In genomic region chr11:58788355-58789023, GRCh38 we compare ENCODE assay signal across 1 cellular context.
TF ChIP-seq lines count a peak whose summit lies in the region.

No MANE protein-coding gene starts in this region.

TF ChIP-seq in HCT116, 20 proteins besides CTCF, POLR2A, EP300 and RAD21:
- TF ChIP-seq, protein P1, sequence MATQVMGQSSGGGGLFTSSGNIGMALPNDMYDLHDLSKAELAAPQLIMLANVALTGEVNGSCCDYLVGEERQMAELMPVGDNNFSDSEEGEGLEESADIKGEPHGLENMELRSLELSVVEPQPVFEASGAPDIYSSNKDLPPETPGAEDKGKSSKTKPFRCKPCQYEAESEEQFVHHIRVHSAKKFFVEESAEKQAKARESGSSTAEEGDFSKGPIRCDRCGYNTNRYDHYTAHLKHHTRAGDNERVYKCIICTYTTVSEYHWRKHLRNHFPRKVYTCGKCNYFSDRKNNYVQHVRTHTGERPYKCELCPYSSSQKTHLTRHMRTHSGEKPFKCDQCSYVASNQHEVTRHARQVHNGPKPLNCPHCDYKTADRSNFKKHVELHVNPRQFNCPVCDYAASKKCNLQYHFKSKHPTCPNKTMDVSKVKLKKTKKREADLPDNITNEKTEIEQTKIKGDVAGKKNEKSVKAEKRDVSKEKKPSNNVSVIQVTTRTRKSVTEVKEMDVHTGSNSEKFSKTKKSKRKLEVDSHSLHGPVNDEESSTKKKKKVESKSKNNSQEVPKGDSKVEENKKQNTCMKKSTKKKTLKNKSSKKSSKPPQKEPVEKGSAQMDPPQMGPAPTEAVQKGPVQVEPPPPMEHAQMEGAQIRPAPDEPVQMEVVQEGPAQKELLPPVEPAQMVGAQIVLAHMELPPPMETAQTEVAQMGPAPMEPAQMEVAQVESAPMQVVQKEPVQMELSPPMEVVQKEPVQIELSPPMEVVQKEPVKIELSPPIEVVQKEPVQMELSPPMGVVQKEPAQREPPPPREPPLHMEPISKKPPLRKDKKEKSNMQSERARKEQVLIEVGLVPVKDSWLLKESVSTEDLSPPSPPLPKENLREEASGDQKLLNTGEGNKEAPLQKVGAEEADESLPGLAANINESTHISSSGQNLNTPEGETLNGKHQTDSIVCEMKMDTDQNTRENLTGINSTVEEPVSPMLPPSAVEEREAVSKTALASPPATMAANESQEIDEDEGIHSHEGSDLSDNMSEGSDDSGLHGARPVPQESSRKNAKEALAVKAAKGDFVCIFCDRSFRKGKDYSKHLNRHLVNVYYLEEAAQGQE (IDR thresholded peaks at IDR 0.05; ENCODE audit: low read depth): no peak
- TF ChIP-seq ELF1 (IDR thresholded peaks at IDR 0.05; ENCODE audit: borderline replicate concordance, low read depth) (no peak), JUND (IDR thresholded peaks at IDR 0.05) (no peak), SIN3A (IDR thresholded peaks at IDR 0.05; ENCODE audit: low read depth) (no peak), EGR1 (IDR thresholded peaks at IDR 0.05; ENCODE audit: low read depth) (no peak), FOSL1 (IDR thresholded peaks at IDR 0.05; ENCODE audit: low read depth) (no peak), CEBPB (IDR thresholded peaks at IDR 0.05; ENCODE audit: low read depth) (no peak), SRF (IDR thresholded peaks at IDR 0.05; ENCODE audit: low read depth) (no peak), ZNF274 (IDR thresholded peaks at IDR 0.05; ENCODE audit: low read depth, low read length) (no peak), ATF3 (IDR thresholded peaks at IDR 0.05) (no peak), YY1 (IDR thresholded peaks at IDR 0.05; ENCODE audit: extremely low read depth, insufficient replicate concordance, low read depth, low read length) (no peak), POLR2AphosphoS5 (IDR thresholded peaks at IDR 0.05; ENCODE audit: low read depth, low read length) (no peak), EZH2phosphoT487 (IDR thresholded peaks at IDR 0.05; ENCODE audit: borderline replicate concordance) (no peak), TCF7L2 (IDR thresholded peaks at IDR 0.05; ENCODE audit: borderline replicate concordance, extremely low read depth, insufficient read depth, insufficient read length) (no peak), SP1 (IDR thresholded peaks at IDR 0.05; ENCODE audit: low read depth) (no peak), ZFX (IDR thresholded peaks at IDR 0.05) (no peak), EZH2 (IDR thresholded peaks at IDR 0.05) (no peak), CBX3 (IDR thresholded peaks at IDR 0.05; ENCODE audit: low read depth) (no peak)
- TF ChIP-seq, protein P2, sequence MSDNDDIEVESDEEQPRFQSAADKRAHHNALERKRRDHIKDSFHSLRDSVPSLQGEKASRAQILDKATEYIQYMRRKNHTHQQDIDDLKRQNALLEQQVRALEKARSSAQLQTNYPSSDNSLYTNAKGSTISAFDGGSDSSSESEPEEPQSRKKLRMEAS (IDR thresholded peaks at IDR 0.05): no peak
- TF ChIP-seq, protein P3, sequence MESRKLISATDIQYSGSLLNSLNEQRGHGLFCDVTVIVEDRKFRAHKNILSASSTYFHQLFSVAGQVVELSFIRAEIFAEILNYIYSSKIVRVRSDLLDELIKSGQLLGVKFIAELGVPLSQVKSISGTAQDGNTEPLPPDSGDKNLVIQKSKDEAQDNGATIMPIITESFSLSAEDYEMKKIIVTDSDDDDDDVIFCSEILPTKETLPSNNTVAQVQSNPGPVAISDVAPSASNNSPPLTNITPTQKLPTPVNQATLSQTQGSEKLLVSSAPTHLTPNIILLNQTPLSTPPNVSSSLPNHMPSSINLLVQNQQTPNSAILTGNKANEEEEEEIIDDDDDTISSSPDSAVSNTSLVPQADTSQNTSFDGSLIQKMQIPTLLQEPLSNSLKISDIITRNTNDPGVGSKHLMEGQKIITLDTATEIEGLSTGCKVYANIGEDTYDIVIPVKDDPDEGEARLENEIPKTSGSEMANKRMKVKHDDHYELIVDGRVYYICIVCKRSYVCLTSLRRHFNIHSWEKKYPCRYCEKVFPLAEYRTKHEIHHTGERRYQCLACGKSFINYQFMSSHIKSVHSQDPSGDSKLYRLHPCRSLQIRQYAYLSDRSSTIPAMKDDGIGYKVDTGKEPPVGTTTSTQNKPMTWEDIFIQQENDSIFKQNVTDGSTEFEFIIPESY (IDR thresholded peaks at IDR 0.05; ENCODE audit: extremely low read depth, insufficient replicate concordance, low read length): no peak
